Comparison of ENCODE assay signal across 10 cellular contexts in the genomic region with DNA sequence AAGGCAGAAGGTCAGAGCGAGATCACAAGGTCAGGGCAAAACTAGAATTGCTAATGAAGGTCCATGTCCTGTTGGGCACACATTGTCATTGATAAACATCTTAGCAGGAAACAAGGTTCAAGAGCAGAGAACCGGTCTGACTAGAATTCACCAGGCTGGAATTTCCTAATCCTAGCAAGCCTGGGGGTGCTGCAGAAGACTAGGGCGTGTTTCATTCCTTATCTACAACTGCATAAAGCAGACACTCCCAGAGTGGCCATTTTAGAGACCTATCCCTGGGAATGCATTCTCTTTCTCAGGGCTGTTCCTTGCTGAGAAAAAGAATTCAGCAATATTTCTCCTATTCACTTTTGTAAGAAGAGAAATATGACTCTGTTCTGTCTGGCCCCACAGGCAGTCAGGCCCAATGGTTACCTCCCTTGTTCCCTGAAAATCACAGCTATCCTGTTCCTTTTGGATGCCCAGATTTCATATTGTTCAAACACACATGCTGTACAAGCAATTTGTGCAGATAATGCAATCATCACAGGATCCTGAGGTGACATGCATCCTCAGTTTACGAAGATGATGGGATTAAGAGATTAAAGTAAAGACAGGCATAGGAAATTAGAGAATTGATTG. TPM values are rescaled to one million over a fixed set of nuclear protein-coding genes. Genes with fewer than 3 reads are reported as not detected.
"Had no signal": no experiment of that assay in that cellular context is flagged by ENCODE, and none has a peak within 500 bp of the region (broad histone marks: within the 10 kb centered on the region; RNA-seq: fewer than 3 reads in every experiment).

No MANE protein-coding gene starts in this region.

RNA-seq across cellular contexts. Expression of gene RFPL4B, which starts 18.2 kb away (rescaled TPM):
- total RNA-seq: activated B cell treated with CpG ODN at 0.5 μM for 24 hours; activated CD4-positive, alpha-beta T cell treated with anti-CD3 and anti-CD28 coated beads, Interleukin-2, amount 10 ng/mL, durations not matched to agents 24 days and 14 days; activated CD8-positive, alpha-beta memory T cell treated with anti-CD3 and anti-CD28 coated beads, Interleukin-2, amount 10 ng/mL, durations not matched to agents 7 days and 5 days; activated T-helper 1 cell treated with anti-CD3 and anti-CD28 coated beads, Interleukin-12 subunit alpha, Interleukin-12 subunit beta, Interleukin-2, Interleukin-4 antibody, amounts not matched to agents 30 ng/mL and 10 ng/mL and 1 ng/mL, durations not matched to agents 14 hours and 24 hours and 36 hours; breast epithelium; LHCN-M2; Right ventricle myocardium inferior; RPMI7951; T-cell had no signal
- polyA plus RNA-seq: aorta had no signal
